14 cellular contexts compared by ENCODE assay signal in the genomic region with DNA sequence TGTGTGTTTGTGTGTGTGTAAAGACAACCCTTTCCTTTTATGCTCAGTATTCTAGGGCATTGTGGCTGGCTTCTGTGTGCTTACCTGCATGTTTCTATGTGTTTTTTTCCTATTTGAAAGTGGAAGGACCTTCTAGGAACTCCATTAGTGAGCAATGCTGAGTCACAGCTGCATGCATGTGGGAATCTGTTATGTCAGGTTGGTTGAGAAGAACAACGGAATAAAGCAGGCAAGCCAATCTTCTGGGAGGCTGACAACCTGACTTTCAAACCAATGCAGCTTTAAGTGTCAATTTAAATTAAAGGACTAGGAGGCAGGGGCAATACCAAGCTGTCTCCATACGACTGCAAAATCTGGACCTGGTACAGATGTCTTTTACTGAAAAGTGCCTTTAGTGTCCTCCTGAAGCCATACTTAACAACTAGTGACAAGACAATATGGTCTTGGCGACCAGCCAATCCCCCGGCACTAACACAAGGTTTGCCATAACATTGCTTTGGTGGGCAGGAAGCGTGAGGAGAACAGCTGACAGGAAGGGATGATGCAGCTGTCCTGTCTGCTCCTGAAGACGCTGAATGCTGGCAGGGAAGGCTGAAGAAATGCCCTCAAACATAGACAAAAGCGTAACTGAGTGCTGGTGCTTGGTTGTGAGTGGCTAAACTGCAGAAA.
A peak's percentile ranks its signal among the peaks of the same experiment; 100 is the strongest.
DNase-seq lines count a peak whose midpoint lies in the region; ATAC-seq and TF ChIP-seq lines count a peak whose summit lies in the region.
"Had no signal": no experiment of that assay in that cellular context is flagged by ENCODE, and none has a peak within 500 bp of the region (broad histone marks: within the 10 kb centered on the region; RNA-seq: fewer than 3 reads in every experiment).

No MANE protein-coding gene starts in this region.

- 57% methylated on average over 7 of the region's 7 CpGs for WGBS in smooth muscle cell (ENCODE audit: low lambda C conversion rate)

- no peaks in the 10 kb centered on the region for H3K79me2 ChIP-seq in smooth muscle cell (ENCODE audit: low read depth)

- H3K4me1 Mint-ChIP-seq in activated CD4-positive, alpha-beta memory T cell treated with anti-CD3 and anti-CD28 coated beads, Interleukin-2, amount 10 ng/mL, durations not matched to agents 7 days and 5 days = no peaks in the 10 kb centered on the region
- H3K4me1 Mint-ChIP-seq: IgD-negative memory B cell had no signal

- no peaks in the 10 kb centered on the region for H3K9me3 ChIP-seq in smooth muscle cell (replicated peaks; ENCODE audit: low read depth)
- H3K9me3 ChIP-seq: A549, upper lobe of left lung had no signal

- H3K4me3 ChIP-seq in epithelial cell of esophagus (ENCODE audit: low read length) (no peak overlapping the region), smooth muscle cell (no peak overlapping the region)
- H3K4me3 ChIP-seq: A549, upper lobe of left lung had no signal

- H3K36me3 ChIP-seq in smooth muscle cell (ENCODE audit: low read depth) = no peaks in the 10 kb centered on the region
- H3K36me3 ChIP-seq: upper lobe of left lung had no signal

- H3K9me3 Mint-ChIP-seq in activated CD4-positive, alpha-beta memory T cell treated with anti-CD3 and anti-CD28 coated beads, Interleukin-2, amount 10 ng/mL, durations not matched to agents 7 days and 5 days = peaks cover 8% of the 10 kb centered on the region
- H3K9me3 Mint-ChIP-seq: IgD-negative memory B cell had no signal

- POLR2A ChIA-PET in activated CD4-positive, alpha-beta memory T cell treated with anti-CD3 and anti-CD28 coated beads, Interleukin-2, amount 10 ng/mL, durations not matched to agents 7 days and 5 days (lab: Charles Lee) = no interaction called here

- ATAC-seq in GM18505 (IDR thresholded peaks at IDR 0.05; ENCODE audit: unreplicated experiment) = no peak
- no peak for ATAC-seq in GM21447 (IDR thresholded peaks at IDR 0.05; ENCODE audit: unreplicated experiment)
- ATAC-seq: A549; activated CD4-positive, CD25-positive, alpha-beta regulatory T cell treated with anti-CD3 and anti-CD28 coated beads, Interleukin-2, amount 50 U/mL, for 24 hours had no signal

- peak overlapping the region; percentile 4 for H3K4me2 ChIP-seq in smooth muscle cell
- H3K4me2 ChIP-seq: A549 had no signal

- CTCF ChIA-PET in activated CD4-positive, alpha-beta memory T cell treated with anti-CD3 and anti-CD28 coated beads, Interleukin-2, amount 10 ng/mL, durations not matched to agents 7 days and 5 days (lab: Charles Lee) = no interaction called here

- no peak overlapping the region for H3K27ac ChIP-seq in smooth muscle cell (ENCODE audit: low read depth)
- H3K27ac ChIP-seq: A549, upper lobe of left lung had no signal

- no peak overlapping the region for H3K9ac ChIP-seq in smooth muscle cell (ENCODE audit: low read depth)

- no peaks in the 10 kb centered on the region for H3K27me3 Mint-ChIP-seq in activated CD4-positive, alpha-beta memory T cell treated with anti-CD3 and anti-CD28 coated beads, Interleukin-2, amount 10 ng/mL, durations not matched to agents 7 days and 5 days
- H3K27me3 Mint-ChIP-seq: IgD-negative memory B cell had no signal

- no peaks in the 10 kb centered on the region for H3F3A ChIP-seq in smooth muscle cell (ENCODE audit: low read depth)

- H3K36me3 Mint-ChIP-seq in activated CD4-positive, alpha-beta memory T cell treated with anti-CD3 and anti-CD28 coated beads, Interleukin-2, amount 10 ng/mL, durations not matched to agents 7 days and 5 days (ENCODE audit: low read depth) = no peaks in the 10 kb centered on the region
- H3K36me3 Mint-ChIP-seq: IgD-negative memory B cell had no signal

- H4K20me1 ChIP-seq in smooth muscle cell (ENCODE audit: low read depth) = no peaks in the 10 kb centered on the region

- DNase-seq in NCI-H2081 (lab: John Stamatoyannopoulos, UW) (peak; percentile 20 to 67), NCI-H2081 treated with DMSO at 0.1 percent for 48 hours (lab: John Stamatoyannopoulos, UW) (no peak), NCI-H748 treated with DMSO at 0.1 percent for 48 hours (lab: John Stamatoyannopoulos, UW) (peak; percentile 70), epithelial cell of esophagus (ENCODE audit: low read depth) (peak; percentile 69), smooth muscle cell (lab: John Stamatoyannopoulos, UW; ENCODE audit: unreplicated experiment) (no peak)
- DNase-seq in activated CD4-positive, alpha-beta memory T cell treated with anti-CD3 and anti-CD28 coated beads, Interleukin-2, amount 10 ng/mL, durations not matched to agents 7 days and 5 days = no peak
- DNase-seq: activated naive CD4-positive, alpha-beta T cell treated with anti-CD3 and anti-CD28 coated beads, Interleukin-2, amount 50 U/mL, for 16 hours; effector CD4-positive, alpha-beta T cell had no signal

- H3K4me1 ChIP-seq in smooth muscle cell (ENCODE audit: low read depth) = peaks cover 8% of the 10 kb centered on the region
- H3K4me1 ChIP-seq: A549, upper lobe of left lung had no signal

- no peaks in the 10 kb centered on the region for H3K27me3 ChIP-seq in smooth muscle cell (ENCODE audit: low read depth)
- H3K27me3 ChIP-seq: upper lobe of left lung had no signal

- H2AFZ ChIP-seq in smooth muscle cell (ENCODE audit: low read depth) = peak overlapping the region; percentile 47

- no peak overlapping the region for H3K27ac Mint-ChIP-seq in activated CD4-positive, alpha-beta memory T cell treated with anti-CD3 and anti-CD28 coated beads, Interleukin-2, amount 10 ng/mL, durations not matched to agents 7 days and 5 days

- TF ChIP-seq POLR2A in GM18505 (IDR thresholded peaks at IDR 0.05; ENCODE audit: borderline replicate concordance, extremely low read depth, insufficient read depth, insufficient read length) = no peak

- H3K4me3 Mint-ChIP-seq in activated CD4-positive, alpha-beta memory T cell treated with anti-CD3 and anti-CD28 coated beads, Interleukin-2, amount 10 ng/mL, durations not matched to agents 7 days and 5 days = no peak overlapping the region
- H3K4me3 Mint-ChIP-seq: IgD-negative memory B cell had no signal

- no peak for TF ChIP-seq CTCF in epithelial cell of esophagus (IDR thresholded peaks at IDR 0.05; ENCODE audit: insufficient read depth, low read depth, low read length, missing control alignments)
- no peak for TF ChIP-seq CTCF in smooth muscle cell (IDR thresholded peaks at IDR 0.05; ENCODE audit: borderline replicate concordance, insufficient read depth, poor library complexity, severe bottlenecking)

Comparison
In these comparisons a context has a peak if more than half of its experiments do, and no peak if none do; other contexts are left out.
1. DNase-seq: peak in NCI-H2081 (2 of 2), NCI-H748 treated with DMSO at 0.1 percent for 48 hours (single experiment) and epithelial cell of esophagus (single experiment); none in NCI-H2081 treated with DMSO at 0.1 percent for 48 hours (single experiment), smooth muscle cell (single experiment) and activated CD4-positive, alpha-beta memory T cell treated with anti-CD3 and anti-CD28 coated beads, Interleukin-2, amount 10 ng/mL, durations not matched to agents 7 days and 5 days (single experiment).